In genomic region chr2:43595603-43596412, GRCh38 we compare ENCODE assay signal across 8 cellular contexts. TPM values are rescaled to one million over a fixed set of nuclear protein-coding genes. Genes with fewer than 3 reads are reported as not detected.
DNase-seq lines count a peak whose midpoint lies in the region; ATAC-seq and TF ChIP-seq lines count a peak whose summit lies in the region.

A gene with protein sequence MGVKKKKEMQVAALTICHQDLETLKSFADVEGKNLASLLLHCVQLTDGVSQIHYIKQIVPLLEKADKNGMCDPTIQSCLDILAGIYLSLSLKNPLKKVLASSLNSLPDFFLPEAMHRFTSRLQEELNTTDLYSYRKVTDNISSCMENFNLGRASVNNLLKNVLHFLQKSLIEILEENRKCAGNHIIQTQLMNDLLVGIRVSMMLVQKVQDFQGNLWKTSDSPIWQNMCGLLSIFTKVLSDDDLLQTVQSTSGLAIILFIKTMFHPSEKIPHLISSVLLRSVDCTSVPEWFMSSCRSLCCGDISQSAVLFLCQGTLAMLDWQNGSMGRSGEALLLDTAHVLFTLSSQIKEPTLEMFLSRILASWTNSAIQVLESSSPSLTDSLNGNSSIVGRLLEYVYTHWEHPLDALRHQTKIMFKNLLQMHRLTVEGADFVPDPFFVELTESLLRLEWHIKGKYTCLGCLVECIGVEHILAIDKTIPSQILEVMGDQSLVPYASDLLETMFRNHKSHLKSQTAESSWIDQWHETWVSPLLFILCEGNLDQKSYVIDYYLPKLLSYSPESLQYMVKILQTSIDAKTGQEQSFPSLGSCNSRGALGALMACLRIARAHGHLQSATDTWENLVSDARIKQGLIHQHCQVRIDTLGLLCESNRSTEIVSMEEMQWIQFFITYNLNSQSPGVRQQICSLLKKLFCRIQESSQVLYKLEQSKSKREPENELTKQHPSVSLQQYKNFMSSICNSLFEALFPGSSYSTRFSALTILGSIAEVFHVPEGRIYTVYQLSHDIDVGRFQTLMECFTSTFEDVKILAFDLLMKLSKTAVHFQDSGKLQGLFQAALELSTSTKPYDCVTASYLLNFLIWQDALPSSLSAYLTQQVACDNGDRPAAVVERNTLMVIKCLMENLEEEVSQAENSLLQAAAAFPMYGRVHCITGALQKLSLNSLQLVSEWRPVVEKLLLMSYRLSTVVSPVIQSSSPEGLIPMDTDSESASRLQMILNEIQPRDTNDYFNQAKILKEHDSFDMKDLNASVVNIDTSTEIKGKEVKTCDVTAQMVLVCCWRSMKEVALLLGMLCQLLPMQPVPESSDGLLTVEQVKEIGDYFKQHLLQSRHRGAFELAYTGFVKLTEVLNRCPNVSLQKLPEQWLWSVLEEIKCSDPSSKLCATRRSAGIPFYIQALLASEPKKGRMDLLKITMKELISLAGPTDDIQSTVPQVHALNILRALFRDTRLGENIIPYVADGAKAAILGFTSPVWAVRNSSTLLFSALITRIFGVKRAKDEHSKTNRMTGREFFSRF (N-terminal part only) (minus strand): TSS chr2:43596038. CDS start chr2:43592392, 3,646 bp downstream.

- H3K4me3 ChIP-seq in SK-N-SH (ENCODE audit: low read depth in 2 of 2, low read length in 1 of 2) = peak within 1 kb of the TSS; percentile 77 to 88

- peak; percentile 99 for DNase-seq in GM04504 (ENCODE audit: low read depth)
- peak; percentile 98 for DNase-seq in NCI-H1048 (lab: John Stamatoyannopoulos, UW)
- DNase-seq in SK-N-SH = peak; percentile 97
- DNase-seq in globus pallidus (ENCODE audit: low spot score) = peak; percentile 98
- DNase-seq in occipital lobe (lab: John Stamatoyannopoulos, UW) = peak; percentile 97

- TF ChIP-seq CTCF in SK-N-SH (IDR thresholded peaks at IDR 0.05) = no peak

- H3K79me2 ChIP-seq in SK-N-SH (ENCODE audit: insufficient read depth) = peaks cover 26% of the 10 kb centered on the region

- peak within 1 kb of the TSS; percentile 85 for H3K4me2 ChIP-seq in SK-N-SH

- peaks cover 1% of the 10 kb centered on the region for H3K27me3 Mint-ChIP-seq in activated naive CD4-positive, alpha-beta T cell treated with anti-CD3 and anti-CD28 coated beads, Interleukin-2, amount 50 U/mL, for 24 hours

- no peak; a peak in 1 of 4 replicates for TF ChIP-seq EP300 in SK-N-SH (IDR thresholded peaks at IDR 0.05; ENCODE audit: borderline replicate concordance in 1 of 2, low read depth in 1 of 2, low read length in 1 of 2)

- peaks cover 40% of the 10 kb centered on the region for H3K4me1 Mint-ChIP-seq in activated naive CD4-positive, alpha-beta T cell treated with anti-CD3 and anti-CD28 coated beads, Interleukin-2, amount 50 U/mL, for 24 hours

- peak within 1 kb of the TSS; percentile 91 for H2AFZ ChIP-seq in SK-N-SH (ENCODE audit: low read depth)

- H3K36me3 Mint-ChIP-seq in activated naive CD4-positive, alpha-beta T cell treated with anti-CD3 and anti-CD28 coated beads, Interleukin-2, amount 50 U/mL, for 24 hours = no peaks in the 10 kb centered on the region

- no peaks in the 10 kb centered on the region for H4K20me1 ChIP-seq in SK-N-SH (ENCODE audit: insufficient read depth)

- ATAC-seq in HG02571 (IDR thresholded peaks at IDR 0.05; ENCODE audit: unreplicated experiment) = peak; percentile 98

- CTCF ChIA-PET in SK-N-SH (lab: Yijun Ruan, JAX) = interaction anchor here (0.5 to 4.1 kb wide), 23 partner anchors 8 to 768 kb away, joined by 3 to 46 read pairs (median 4); no protein-coding TSS in a partner anchor

- H3K9ac ChIP-seq in SK-N-SH = peak within 1 kb of the TSS; percentile 88

- H3K27ac Mint-ChIP-seq in activated naive CD4-positive, alpha-beta T cell treated with anti-CD3 and anti-CD28 coated beads, Interleukin-2, amount 50 U/mL, for 24 hours = peak within 1 kb of the TSS; percentile 98

- WGBS in SK-N-SH (ENCODE audit: low lambda C conversion rate) = under 1% methylated on average over 43 of the region's 52 CpGs

- no peaks in the 10 kb centered on the region for H3K9me2 ChIP-seq in SK-N-SH

- peaks cover 11% of the 10 kb centered on the region in 2 experiments for H3K36me3 ChIP-seq in SK-N-SH (replicated peaks in 1 of 2; ENCODE audit: control insufficient read depth in 1 of 2, insufficient read depth in 2 of 2, low read length in 1 of 2)

- TF ChIP-seq RAD21 in SK-N-SH (IDR thresholded peaks at IDR 0.05; ENCODE audit: low read length) = no peak

- H3K4me3 Mint-ChIP-seq in activated naive CD4-positive, alpha-beta T cell treated with anti-CD3 and anti-CD28 coated beads, Interleukin-2, amount 50 U/mL, for 24 hours = peak within 1 kb of the TSS; percentile 98

- POLR2A ChIA-PET in SK-N-SH (lab: Yijun Ruan, JAX) = interaction anchor here (0.6 to 1.7 kb wide), 15 partner anchors 9 to 786 kb away, joined by 3 to 13 read pairs (median 4); partner anchors contain the start of genes C1GALT1C1L, PLEKHH2 and ZFP36L2

- no peaks in the 10 kb centered on the region for H3K9me3 ChIP-seq in SK-N-SH

- H3K4me1 ChIP-seq in SK-N-SH (ENCODE audit: control insufficient read depth in 1 of 2, insufficient read depth in 2 of 2, low read depth in 1 of 2, low read length in 1 of 2) = peaks cover 7 to 11% of the 10 kb centered on the region in 2 experiments; a peak in 3 of 4 replicates

- H3F3A ChIP-seq in SK-N-SH (replicated peaks; ENCODE audit: insufficient read depth) = peaks cover 26% of the 10 kb centered on the region

- H3K27ac ChIP-seq in SK-N-SH (ENCODE audit: low read depth in 2 of 2, low read length in 1 of 2) (peak within 1 kb of the TSS; percentile 89 to 98), temporal lobe (ENCODE audit: low read depth, low read length) (peak within 1 kb of the TSS; percentile 82)

- H3K27me3 ChIP-seq in SK-N-SH (ENCODE audit: insufficient read depth) = no peaks in the 10 kb centered on the region

- no peaks in the 10 kb centered on the region for H3K9me3 Mint-ChIP-seq in activated naive CD4-positive, alpha-beta T cell treated with anti-CD3 and anti-CD28 coated beads, Interleukin-2, amount 50 U/mL, for 24 hours

TF ChIP-seq in SK-N-SH, 30 proteins besides CTCF, POLR2A, EP300 and RAD21 (continues in another document):
- TF ChIP-seq FOXJ3 (CRISPR knock-in tag; IDR thresholded peaks at IDR 0.05) (peak; percentile 57; the same call in 1 of the 2 replicates), FOXM1 (IDR thresholded peaks at IDR 0.05; ENCODE audit: low read depth) (no peak), CHD2 (IDR thresholded peaks at IDR 0.05; ENCODE audit: low read length, partially characterized antibody) (peak; percentile 100), MAX (IDR thresholded peaks at IDR 0.05; ENCODE audit: low read depth) (peak; percentile 93), SIN3A (IDR thresholded peaks at IDR 0.05; ENCODE audit: borderline replicate concordance, low read depth, low read length) (peak; percentile 94), NFIC (IDR thresholded peaks at IDR 0.05; ENCODE audit: borderline replicate concordance) (no peak), ELF1 (IDR thresholded peaks at IDR 0.05) (peak; percentile 98), IRF3 (IDR thresholded peaks at IDR 0.05; ENCODE audit: low read depth, low read length) (peak; percentile 52; the same call in 1 of the 2 replicates), MEF2A (IDR thresholded peaks at IDR 0.05; ENCODE audit: borderline replicate concordance, low read depth) (no peak), GATA2 (CRISPR knock-in tag; IDR thresholded peaks at IDR 0.05) (no peak), FOSL2 (IDR thresholded peaks at IDR 0.05; ENCODE audit: borderline replicate concordance, low read depth) (no peak), GABPA (IDR thresholded peaks at IDR 0.05; ENCODE audit: low read depth) (peak; percentile 96), TEAD4 (IDR thresholded peaks at IDR 0.05; ENCODE audit: borderline replicate concordance, insufficient read depth) (no peak), POLR2AphosphoS5 (IDR thresholded peaks at IDR 0.05; ENCODE audit: low read depth, low read length) (peak; percentile 99), YY1 (IDR thresholded peaks at IDR 0.05; ENCODE audit: low read depth) (peak; percentile 85; the same call in 1 of the 2 replicates), TCF12 (IDR thresholded peaks at IDR 0.05) (no peak), RCOR1 (IDR thresholded peaks at IDR 0.05; ENCODE audit: low read length) (peak; percentile 71), RFX5 (IDR thresholded peaks at IDR 0.05; ENCODE audit: low read length) (peak; percentile 96), EZH2phosphoT487 (IDR thresholded peaks at IDR 0.05; ENCODE audit: borderline replicate concordance, low read depth) (no peak)
- TF ChIP-seq, protein P1, sequence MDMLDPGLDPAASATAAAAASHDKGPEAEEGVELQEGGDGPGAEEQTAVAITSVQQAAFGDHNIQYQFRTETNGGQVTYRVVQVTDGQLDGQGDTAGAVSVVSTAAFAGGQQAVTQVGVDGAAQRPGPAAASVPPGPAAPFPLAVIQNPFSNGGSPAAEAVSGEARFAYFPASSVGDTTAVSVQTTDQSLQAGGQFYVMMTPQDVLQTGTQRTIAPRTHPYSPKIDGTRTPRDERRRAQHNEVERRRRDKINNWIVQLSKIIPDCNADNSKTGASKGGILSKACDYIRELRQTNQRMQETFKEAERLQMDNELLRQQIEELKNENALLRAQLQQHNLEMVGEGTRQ (IDR thresholded peaks at IDR 0.05; ENCODE audit: borderline replicate concordance, low read depth, low read length) = no peak
- TF ChIP-seq, protein P2, sequence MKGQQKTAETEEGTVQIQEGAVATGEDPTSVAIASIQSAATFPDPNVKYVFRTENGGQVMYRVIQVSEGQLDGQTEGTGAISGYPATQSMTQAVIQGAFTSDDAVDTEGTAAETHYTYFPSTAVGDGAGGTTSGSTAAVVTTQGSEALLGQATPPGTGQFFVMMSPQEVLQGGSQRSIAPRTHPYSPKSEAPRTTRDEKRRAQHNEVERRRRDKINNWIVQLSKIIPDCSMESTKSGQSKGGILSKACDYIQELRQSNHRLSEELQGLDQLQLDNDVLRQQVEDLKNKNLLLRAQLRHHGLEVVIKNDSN (IDR thresholded peaks at IDR 0.05; ENCODE audit: borderline replicate concordance, low read depth) = no peak

RNA-seq across cellular contexts. Expression of the gene that starts here (rescaled TPM):
- 17.1 and 25.6 TPM in 2 replicates for polyA plus RNA-seq in SK-N-SH (2012; rRNA removed)
- polyA plus RNA-seq in SK-N-SH (2012; cell fraction: cytosol; rRNA removed) = 10.6 and 14.2 TPM in 2 replicates
- polyA plus RNA-seq in SK-N-SH (2012; cell fraction: nucleus; rRNA removed) = 55.8 and 67.5 TPM in 2 replicates
- total RNA-seq in occipital lobe (40.9 TPM), temporal lobe (28.8 TPM)

Comparison
In these comparisons a context has a peak if more than half of its experiments do, and no peak if none do; other contexts are left out.
1. Peak in every context shown above with its lines: DNase-seq, ATAC-seq, H3K4me3 ChIP-seq and H3K27ac ChIP-seq.